In genomic region chr10:124624875-124625274, GRCh38 we compare ENCODE assay signal across 15 cellular contexts.
DNase-seq lines count a peak whose midpoint lies in the region; ATAC-seq and TF ChIP-seq lines count a peak whose summit lies in the region.
"Had no signal": no experiment of that assay in that cellular context is flagged by ENCODE, and none has a peak within 500 bp of the region (broad histone marks: within the 10 kb centered on the region; RNA-seq: fewer than 3 reads in every experiment).

No MANE protein-coding gene starts in this region.

- TF ChIP-seq POLR2A in thyroid gland (IDR thresholded peaks at IDR 0.05) = no peak

- peak overlapping the region; percentile 35 for H3K27ac Mint-ChIP-seq in glutamatergic neuron (ENCODE audit: unreplicated experiment)

- intact Hi-C loops in left ventricle myocardium inferior (cut with micrococcal nuclease) = loop anchor here (5.0 kb wide), 1 partner anchor 117 kb away; the partner anchor contains the start of gene FAM53B
- intact Hi-C loops in cardiac septum (cut with DNase I) = no loop called here
- intact Hi-C loops in thyroid gland (cut with DNase I) = loop anchor here (5.0 to 10.0 kb wide), 2 partner anchors 70 to 117 kb away; partner anchors contain the start of gene FAM53B
- intact Hi-C loops in mucosa of descending colon (cut with DNase I, micrococcal nuclease) = no loop called here

- TF ChIP-seq CTCF in left ventricle myocardium inferior (IDR thresholded peaks at IDR 0.05; ENCODE audit: borderline replicate concordance) (no peak), RWPE1 (conservative IDR thresholded peaks at IDR 0.05; ENCODE audit: low read depth) (no peak), glutamatergic neuron (IDR thresholded peaks at IDR 0.05; ENCODE audit: partially characterized antibody, unreplicated experiment) (no peak), thyroid gland (IDR thresholded peaks at IDR 0.05) (peak in 1 of 6 experiments; percentile 17), mucosa of descending colon (IDR thresholded peaks at IDR 0.05) (no peak)

- H3K27ac ChIP-seq in left ventricle myocardium inferior (replicated peaks) (peak overlapping the region; percentile 66), RWPE1 (peak overlapping the region; percentile 94), thyroid gland (peak overlapping the region; percentile 88 to 98 (median 98))

- DNase-seq in left ventricle myocardium inferior = no peak
- DNase-seq in cardiac septum (ENCODE audit: low spot score) = no peak
- DNase-seq in RWPE1 (ENCODE audit: low spot score) = no peak
- no peak for DNase-seq in glutamatergic neuron
- peak in 1 of 2 donors; percentile 43 for DNase-seq in thyroid gland
- DNase-seq in inferior parietal cortex (ENCODE audit: extremely low spot score) = no peak
- no peak for DNase-seq in epidermal melanocyte (ENCODE audit: insufficient read length, low spot score)
- no peak for DNase-seq in mucosa of descending colon
- DNase-seq: activated CD4-positive, CD25-positive, alpha-beta regulatory T cell; activated CD8-positive, alpha-beta memory T cell treated with anti-CD3 and anti-CD28 coated beads, Interleukin-2, amount 50 U/mL, for 4 hours; amniotic stem cell; cortex of kidney; NCI-H345; OCI-M1 had no signal

- H3K9me3 ChIP-seq in left ventricle myocardium inferior (replicated peaks) = no peaks in the 10 kb centered on the region
- H3K9me3 ChIP-seq in thyroid gland = no peaks in the 10 kb centered on the region
- no peaks in the 10 kb centered on the region for H3K9me3 ChIP-seq in mucosa of descending colon

- no peak overlapping the region for H3K4me3 ChIP-seq in left ventricle myocardium inferior
- no peak overlapping the region for H3K4me3 ChIP-seq in thyroid gland (replicated peaks in 1 of 3)
- H3K4me3 ChIP-seq in mucosa of descending colon = no peak overlapping the region

- H3K4me1 ChIP-seq in left ventricle myocardium inferior (peaks cover 99% of the 10 kb centered on the region), thyroid gland (peaks cover 94 to 100% of the 10 kb centered on the region in 2 donors), mucosa of descending colon (ENCODE audit: low read depth) (peaks cover 24% of the 10 kb centered on the region)

- peaks cover 7% of the 10 kb centered on the region for H3K27me3 Mint-ChIP-seq in glutamatergic neuron (ENCODE audit: unreplicated experiment)

- no peak overlapping the region for H3K4me3 Mint-ChIP-seq in glutamatergic neuron (ENCODE audit: unreplicated experiment)

- peaks cover 11% of the 10 kb centered on the region for H3K9me3 Mint-ChIP-seq in glutamatergic neuron (ENCODE audit: unreplicated experiment)

- no peaks in the 10 kb centered on the region for H3K36me3 Mint-ChIP-seq in glutamatergic neuron (ENCODE audit: unreplicated experiment)

- H3K27me3 ChIP-seq in left ventricle myocardium inferior (ENCODE audit: low read depth) (no peaks in the 10 kb centered on the region), thyroid gland (no peaks in the 10 kb centered on the region)

- WGBS in thyroid gland, 2 donors = 72 to 77% methylated on average over 6 to 17 of the region's 17 CpGs

- POLR2A ChIA-PET in RWPE1 (lab: Yijun Ruan, JAX; ENCODE audit: low non-redundant PET) = no interaction called here

- H3K36me3 ChIP-seq in left ventricle myocardium inferior (peaks cover 7% of the 10 kb centered on the region), thyroid gland (no peaks in the 10 kb centered on the region), mucosa of descending colon (ENCODE audit: low read depth) (no peaks in the 10 kb centered on the region)

- ATAC-seq in mucosa of descending colon = no peak
- ATAC-seq: SK-N-SH treated with all-trans-retinoic acid at 6 μM for 48 hours had no signal

- H3K4me1 Mint-ChIP-seq in glutamatergic neuron (ENCODE audit: low read depth, unreplicated experiment) = peaks cover 34% of the 10 kb centered on the region

- CTCF ChIA-PET in RWPE1 (lab: Yijun Ruan, JAX) = interaction anchor here (0.6 kb wide), 1 partner anchor 25 kb away, joined by 3 read pairs; no protein-coding TSS in a partner anchor

Comparison
In these comparisons a context has a peak if more than half of its experiments do, and no peak if none do; other contexts are left out.
1. intact Hi-C loops: an anchor here in left ventricle myocardium inferior (5.0 kb wide) and thyroid gland (5.0 to 10.0 kb wide); none called in cardiac septum and mucosa of descending colon.